ENCODE assay signal across 13 cellular contexts in genomic region chr4:106681381-106681921, GRCh38.
DNase-seq lines count a peak whose midpoint lies in the region; ATAC-seq and TF ChIP-seq lines count a peak whose summit lies in the region.
"Had no signal": no experiment of that assay in that cellular context is flagged by ENCODE, and none has a peak within 500 bp of the region (broad histone marks: within the 10 kb centered on the region; RNA-seq: fewer than 3 reads in every experiment).

No MANE protein-coding gene starts in this region.

- intact Hi-C loops in left ventricle myocardium superior (cut with micrococcal nuclease) (no loop called here), left cardiac atrium (cut with DNase I) (no loop called here), lower lobe of right lung (cut with DNase I) (no loop called here), tibial artery (cut with DNase I; ENCODE audit: low total_unique reads) (no loop called here)

- H3K4me1 ChIP-seq in lower lobe of right lung (no peaks in the 10 kb centered on the region), tibial artery (no peaks in the 10 kb centered on the region)

- no peak for ATAC-seq in left ventricle myocardium superior
- ATAC-seq in left cardiac atrium = no peak
- no peak for ATAC-seq in WTC11
- no peak for ATAC-seq in lower lobe of right lung
- ATAC-seq in HG02678 (IDR thresholded peaks at IDR 0.05; ENCODE audit: unreplicated experiment) = no peak
- ATAC-seq: HCT116 had no signal

- H3K27me3 ChIP-seq in lower lobe of right lung (ENCODE audit: low read depth) = no peaks in the 10 kb centered on the region
- H3K27me3 ChIP-seq in tibial artery = no peaks in the 10 kb centered on the region

- H3K36me3 ChIP-seq in lower lobe of right lung = no peaks in the 10 kb centered on the region
- no peaks in the 10 kb centered on the region for H3K36me3 ChIP-seq in tibial artery

- no peaks in the 10 kb centered on the region for H3K36me3 Mint-ChIP-seq in WTC11

- H3K27ac ChIP-seq in lower lobe of right lung (no peak overlapping the region), tibial artery (no peak overlapping the region)

- CTCF ChIA-PET in WTC11 (lab: Charles Lee) = no interaction called here

- H3K4me3 Mint-ChIP-seq in WTC11 = no peak overlapping the region
- H3K4me3 Mint-ChIP-seq: B cell; CD4-positive, alpha-beta T cell had no signal

- H3K9me3 ChIP-seq in lower lobe of right lung (no peaks in the 10 kb centered on the region), tibial artery (no peaks in the 10 kb centered on the region)

- no peak overlapping the region for H3K27ac Mint-ChIP-seq in WTC11
- H3K27ac Mint-ChIP-seq: B cell; CD4-positive, alpha-beta T cell had no signal

- peaks cover 28% of the 10 kb centered on the region for H3K9me3 Mint-ChIP-seq in WTC11

- H3K4me1 Mint-ChIP-seq in WTC11 = peaks cover 2% of the 10 kb centered on the region
- H3K4me1 Mint-ChIP-seq: B cell had no signal

- POLR2A ChIA-PET in WTC11 (lab: Charles Lee) = no interaction called here

- no peaks in the 10 kb centered on the region for H3K27me3 Mint-ChIP-seq in WTC11 (ENCODE audit: low read depth)
- H3K27me3 Mint-ChIP-seq: B cell; CD4-positive, alpha-beta T cell had no signal

- TF ChIP-seq CTCF in WTC11 (IDR thresholded peaks at IDR 0.05) (no peak), lower lobe of right lung (IDR thresholded peaks at IDR 0.05) (no peak), tibial artery (IDR thresholded peaks at IDR 0.05) (no peak)

- H3K4me3 ChIP-seq in lower lobe of right lung (no peak overlapping the region), tibial artery (no peak overlapping the region)

- DNase-seq in left ventricle myocardium superior = peak; percentile 13
- DNase-seq in left cardiac atrium = no peak
- peak; percentile 9 for DNase-seq in WTC11 (ENCODE audit: low spot score)
- peak; percentile 30 for DNase-seq in lower lobe of right lung
- DNase-seq in tibial artery = no peak
- no peak for DNase-seq in activated naive CD4-positive, alpha-beta T cell treated with Interleukin-2 at 50 U/mL for 16 hours
- DNase-seq: C1 segment of cervical spinal cord; Calu3; CD4-positive, alpha-beta T cell; DMS 273 treated with DMSO at 0.1 percent for 48 hours had no signal

TF ChIP-seq in WTC11, 78 proteins besides CTCF, POLR2A, EP300 and RAD21 (continues in another document):
- TF ChIP-seq NFYB (CRISPR knock-in tag; conservative IDR thresholded peaks at IDR 0.05; ENCODE audit: low read depth) (no peak), ZNF263 (CRISPR knock-in tag; IDR thresholded peaks at IDR 0.05; ENCODE audit: low read depth) (no peak), ZNF396 (CRISPR knock-in tag; IDR thresholded peaks at IDR 0.05; ENCODE audit: borderline replicate concordance) (no peak), RORB (CRISPR knock-in tag; IDR thresholded peaks at IDR 0.05) (no peak), FOXJ3 (CRISPR knock-in tag; IDR thresholded peaks at IDR 0.05; ENCODE audit: borderline replicate concordance) (no peak), CDX4 (CRISPR knock-in tag; IDR thresholded peaks at IDR 0.05; ENCODE audit: borderline replicate concordance) (no peak), ATF6 (CRISPR knock-in tag; IDR thresholded peaks at IDR 0.05) (no peak), ATF2 (CRISPR knock-in tag; IDR thresholded peaks at IDR 0.05; ENCODE audit: borderline replicate concordance, low read depth) (no peak), SOX15 (CRISPR knock-in tag; IDR thresholded peaks at IDR 0.05) (no peak), NR1H2 (CRISPR knock-in tag; IDR thresholded peaks at IDR 0.05) (no peak), IRF1 (CRISPR knock-in tag; IDR thresholded peaks at IDR 0.05) (no peak), E2F5 (CRISPR knock-in tag; IDR thresholded peaks at IDR 0.05) (no peak), IRF2 (CRISPR knock-in tag; IDR thresholded peaks at IDR 0.05; ENCODE audit: borderline replicate concordance, low read depth) (no peak), NFE2L1 (CRISPR knock-in tag; IDR thresholded peaks at IDR 0.05) (no peak), CBFB (CRISPR knock-in tag; IDR thresholded peaks at IDR 0.05; ENCODE audit: low read depth) (no peak)
- TF ChIP-seq, protein P1, sequence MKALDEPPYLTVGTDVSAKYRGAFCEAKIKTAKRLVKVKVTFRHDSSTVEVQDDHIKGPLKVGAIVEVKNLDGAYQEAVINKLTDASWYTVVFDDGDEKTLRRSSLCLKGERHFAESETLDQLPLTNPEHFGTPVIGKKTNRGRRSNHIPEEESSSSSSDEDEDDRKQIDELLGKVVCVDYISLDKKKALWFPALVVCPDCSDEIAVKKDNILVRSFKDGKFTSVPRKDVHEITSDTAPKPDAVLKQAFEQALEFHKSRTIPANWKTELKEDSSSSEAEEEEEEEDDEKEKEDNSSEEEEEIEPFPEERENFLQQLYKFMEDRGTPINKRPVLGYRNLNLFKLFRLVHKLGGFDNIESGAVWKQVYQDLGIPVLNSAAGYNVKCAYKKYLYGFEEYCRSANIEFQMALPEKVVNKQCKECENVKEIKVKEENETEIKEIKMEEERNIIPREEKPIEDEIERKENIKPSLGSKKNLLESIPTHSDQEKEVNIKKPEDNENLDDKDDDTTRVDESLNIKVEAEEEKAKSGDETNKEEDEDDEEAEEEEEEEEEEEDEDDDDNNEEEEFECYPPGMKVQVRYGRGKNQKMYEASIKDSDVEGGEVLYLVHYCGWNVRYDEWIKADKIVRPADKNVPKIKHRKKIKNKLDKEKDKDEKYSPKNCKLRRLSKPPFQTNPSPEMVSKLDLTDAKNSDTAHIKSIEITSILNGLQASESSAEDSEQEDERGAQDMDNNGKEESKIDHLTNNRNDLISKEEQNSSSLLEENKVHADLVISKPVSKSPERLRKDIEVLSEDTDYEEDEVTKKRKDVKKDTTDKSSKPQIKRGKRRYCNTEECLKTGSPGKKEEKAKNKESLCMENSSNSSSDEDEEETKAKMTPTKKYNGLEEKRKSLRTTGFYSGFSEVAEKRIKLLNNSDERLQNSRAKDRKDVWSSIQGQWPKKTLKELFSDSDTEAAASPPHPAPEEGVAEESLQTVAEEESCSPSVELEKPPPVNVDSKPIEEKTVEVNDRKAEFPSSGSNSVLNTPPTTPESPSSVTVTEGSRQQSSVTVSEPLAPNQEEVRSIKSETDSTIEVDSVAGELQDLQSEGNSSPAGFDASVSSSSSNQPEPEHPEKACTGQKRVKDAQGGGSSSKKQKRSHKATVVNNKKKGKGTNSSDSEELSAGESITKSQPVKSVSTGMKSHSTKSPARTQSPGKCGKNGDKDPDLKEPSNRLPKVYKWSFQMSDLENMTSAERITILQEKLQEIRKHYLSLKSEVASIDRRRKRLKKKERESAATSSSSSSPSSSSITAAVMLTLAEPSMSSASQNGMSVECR (CRISPR knock-in tag; IDR thresholded peaks at IDR 0.05; ENCODE audit: borderline replicate concordance) = no peak

Comparison
In these comparisons a context has a peak if more than half of its experiments do, and no peak if none do; other contexts are left out.
1. DNase-seq: peak in left ventricle myocardium superior (single experiment), WTC11 (single experiment) and lower lobe of right lung (single experiment); none in left cardiac atrium (single experiment), tibial artery (0 of 2) and activated naive CD4-positive, alpha-beta T cell treated with Interleukin-2 at 50 U/mL for 16 hours (single experiment).